Comparison of ENCODE assay signal across 13 cellular contexts in genomic region chr1:92774407-92774806, GRCh38. TPM values are rescaled to one million over a fixed set of nuclear protein-coding genes. Genes with fewer than 3 reads are reported as not detected.
DNase-seq lines count a peak whose midpoint lies in the region; ATAC-seq and TF ChIP-seq lines count a peak whose summit lies in the region.
"Had no signal": no experiment of that assay in that cellular context is flagged by ENCODE, and none has a peak within 500 bp of the region (broad histone marks: within the 10 kb centered on the region; RNA-seq: fewer than 3 reads in every experiment).

No MANE protein-coding gene starts in this region.

- H3K27me3 ChIP-seq in endocrine pancreas (ENCODE audit: control insufficient read depth, insufficient read depth, low read length) (no peaks in the 10 kb centered on the region), testis (no peaks in the 10 kb centered on the region)

- ATAC-seq in HG02571 (IDR thresholded peaks at IDR 0.05; ENCODE audit: unreplicated experiment), result no peak
- ATAC-seq in HG03469 (IDR thresholded peaks at IDR 0.05; ENCODE audit: unreplicated experiment), result no peak
- ATAC-seq: GM12878 had no signal

- TF ChIP-seq CTCF in VCaP (conservative IDR thresholded peaks at IDR 0.05), result no peak
- no peak for TF ChIP-seq CTCF in testis (IDR thresholded peaks at IDR 0.05)
- no peak for TF ChIP-seq CTCF in RWPE1 (conservative IDR thresholded peaks at IDR 0.05; ENCODE audit: low read depth)

- H3K4me1 ChIP-seq in endocrine pancreas (ENCODE audit: control insufficient read depth, insufficient read depth, low read length) (no peaks in the 10 kb centered on the region), mesodermal cell (ENCODE audit: control insufficient read depth, insufficient read depth, low read length, poor library complexity, severe bottlenecking) (no peaks in the 10 kb centered on the region), testis (peaks cover 19% of the 10 kb centered on the region)

- intact Hi-C loops in testis (cut with DNase I; ENCODE audit: low total_unique reads), result no loop called here

- TF ChIP-seq POLR2A in testis (IDR thresholded peaks at IDR 0.05), result no peak

- POLR2A ChIA-PET in RWPE1 (lab: Yijun Ruan, JAX; ENCODE audit: low non-redundant PET), result no interaction called here

- WGBS in mesodermal cell (ENCODE audit: insufficient coverage in 2 of 2), 2 experiments, result 80% methylated on average over 1 of the region's 1 CpG; no CpG with 5 or more reads in 1 of the 2 experiments
- WGBS in testis, 2 donors, result 72 to 77% methylated on average over 1 of the region's 1 CpG

- DNase-seq in testis, result no peak
- no peak for DNase-seq in RWPE1 (ENCODE audit: low spot score)
- DNase-seq: C1 segment of cervical spinal cord, GDM1, NCI-H1105 treated with DMSO at 0.1 percent for 48 hours, NCI-H187 treated with DMSO at 0.1 percent for 48 hours, OCI-M1 had no signal

- no peaks in the 10 kb centered on the region for H3K36me3 ChIP-seq in endocrine pancreas (ENCODE audit: control insufficient read depth, insufficient read depth, low read length)
- H3K36me3 ChIP-seq in mesodermal cell (ENCODE audit: control insufficient read depth, insufficient read depth, low read length), result peaks cover 8% of the 10 kb centered on the region
- H3K36me3 ChIP-seq in testis (ENCODE audit: low read depth, missing control alignments), result no peaks in the 10 kb centered on the region

- H3K9ac ChIP-seq in endocrine pancreas (ENCODE audit: control insufficient read depth, insufficient read depth, low read length), result peak overlapping the region; percentile 13

- no peaks in the 10 kb centered on the region for H3K9me3 ChIP-seq in endocrine pancreas (ENCODE audit: control insufficient read depth, low read length)
- no peaks in the 10 kb centered on the region for H3K9me3 ChIP-seq in mesodermal cell (ENCODE audit: control insufficient read depth, low read length)
- no peaks in the 10 kb centered on the region for H3K9me3 ChIP-seq in testis

- H3K4me3 ChIP-seq in endocrine pancreas (ENCODE audit: control insufficient read depth, insufficient read depth, low read length), result no peak overlapping the region
- H3K4me3 ChIP-seq in mesodermal cell (ENCODE audit: extremely low read depth, insufficient read depth, low read length, poor library complexity, severe bottlenecking), result no peak overlapping the region
- no peak overlapping the region for H3K4me3 ChIP-seq in testis
- H3K4me3 ChIP-seq: GM12878 had no signal

- H3K27ac ChIP-seq in VCaP, result peak overlapping the region; percentile 29; the same call in 1 of the 2 replicates
- H3K27ac ChIP-seq in mesodermal cell (ENCODE audit: low read depth, low read length, severe bottlenecking), result peak overlapping the region; percentile 20
- H3K27ac ChIP-seq in testis, result peak overlapping the region; percentile 26 to 55
- H3K27ac ChIP-seq in RWPE1, result no peak overlapping the region

- CTCF ChIA-PET in RWPE1 (lab: Yijun Ruan, JAX), result interaction anchor here (1.0 kb wide), 1 partner anchor 20 kb away, joined by 3 read pairs; no protein-coding TSS in a partner anchor

RNA-seq across cellular contexts. Expression of gene EVI5, which starts 10.5 kb away (rescaled TPM):
- polyA plus RNA-seq in mesodermal cell (2013, experiment 1 of 2), result 18.5 TPM
- polyA plus RNA-seq in mesodermal cell (2013, experiment 2 of 2), result 20.0 TPM
- total RNA-seq in testis, result 10 to 100 TPM; 58.7 to 73.9 TPM
- 27.0 TPM for polyA plus RNA-seq in testis (ENCODE audit: insufficient read depth, low read depth, low replicate concordance)

RNA-seq across cellular contexts. Expression of gene RPL5, which starts 57.4 kb away (rescaled TPM):
- polyA plus RNA-seq in mesodermal cell (2013, experiment 1 of 2), result 2,623 TPM
- polyA plus RNA-seq in mesodermal cell (2013, experiment 2 of 2), result 2,738 TPM
- 100 to 1,000 TPM; 548 to 899 TPM for total RNA-seq in testis
- polyA plus RNA-seq in testis (ENCODE audit: insufficient read depth, low read depth, low replicate concordance), result 929 TPM
